Comparison of ENCODE assay signal across 8 cellular contexts in the genomic region with DNA sequence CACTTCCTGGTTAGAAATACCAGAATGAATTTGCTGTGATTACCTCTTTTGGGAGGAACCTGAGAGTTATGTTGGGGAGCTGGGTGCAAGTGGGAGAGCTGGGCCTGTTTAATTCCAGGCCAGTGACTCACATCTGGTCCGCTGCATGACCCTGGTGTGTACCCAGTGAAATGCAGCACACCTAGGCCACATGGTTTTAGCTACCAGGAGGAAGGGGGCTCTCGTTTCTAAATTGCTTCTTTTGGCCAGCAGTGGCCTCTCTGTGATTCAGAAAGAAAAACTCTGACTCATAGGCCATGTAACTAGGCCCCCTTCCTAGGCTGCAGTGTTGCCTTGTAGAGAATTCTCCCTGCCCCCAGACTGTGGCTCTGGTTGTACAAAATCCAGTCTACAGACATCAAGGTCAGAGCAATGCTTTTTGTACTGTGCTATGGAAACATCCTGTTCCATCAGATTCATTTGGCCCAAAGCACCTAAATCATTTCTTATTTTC. TPM values are rescaled to one million over a fixed set of nuclear protein-coding genes. Genes with fewer than 3 reads are reported as not detected.
DNase-seq lines count a peak whose midpoint lies in the region; ATAC-seq and TF ChIP-seq lines count a peak whose summit lies in the region.

No MANE protein-coding gene starts in this region.

- TF ChIP-seq CTCF in CD8-positive, alpha-beta T cell (IDR thresholded peaks at IDR 0.05), result no peak

- ATAC-seq in CD8-positive, alpha-beta T cell, result peak; percentile 75
- peak; percentile 45 for ATAC-seq in GM19035 (IDR thresholded peaks at IDR 0.05; ENCODE audit: unreplicated experiment)

- peak overlapping the region; percentile 91 for H3K27ac Mint-ChIP-seq in CD8-positive, alpha-beta T cell

- no peaks in the 10 kb centered on the region for H3K27me3 Mint-ChIP-seq in CD8-positive, alpha-beta T cell (ENCODE audit: low read depth)

- H3K27me3 ChIP-seq in CD8-positive, alpha-beta T cell (ENCODE audit: insufficient read depth, low read length), result no peaks in the 10 kb centered on the region

- CTCF ChIA-PET in CD8-positive, alpha-beta T cell (lab: Charles Lee), result interaction anchor here (0.8 to 4.1 kb wide), 9 partner anchors 11 to 77 kb away, joined by 3 to 34 read pairs (median 6); no protein-coding TSS in a partner anchor

- H3K9me3 ChIP-seq in CD8-positive, alpha-beta T cell (ENCODE audit: low read length), result no peaks in the 10 kb centered on the region

- H3K27ac ChIP-seq in CD8-positive, alpha-beta T cell (ENCODE audit: low read depth, low read length), result peak overlapping the region; percentile 17

- H3K4me1 Mint-ChIP-seq in CD8-positive, alpha-beta T cell (ENCODE audit: low read depth), result peaks cover 91% of the 10 kb centered on the region

- peak in 4 of 7 experiments; percentile 53 to 60 (median 56) for DNase-seq in CD8-positive, alpha-beta T cell
- DNase-seq in HT1080 (ENCODE audit: low read depth) (peak; percentile 99), fibroblast of gingiva (ENCODE audit: low read depth) (peak; percentile 71), non-pigmented ciliary epithelial cell (ENCODE audit: low read depth) (peak; percentile 67), NCI-H526 treated with DMSO at 0.1 percent for 48 hours (lab: John Stamatoyannopoulos, UW) (no peak), SKM-1 treated with dmso at 0.1 percent for 144 hours (lab: John Stamatoyannopoulos, UW; ENCODE audit: unreplicated experiment) (no peak)
- peak; percentile 86 for DNase-seq in activated CD8-positive, alpha-beta memory T cell treated with anti-CD3 and anti-CD28 coated beads for 24 hours

- peaks cover 91% of the 10 kb centered on the region for H3K4me1 ChIP-seq in CD8-positive, alpha-beta T cell (ENCODE audit: insufficient read depth, low read length)

- peak overlapping the region; percentile 72 for H3K4me3 Mint-ChIP-seq in CD8-positive, alpha-beta T cell

- H3K36me3 ChIP-seq in CD8-positive, alpha-beta T cell (ENCODE audit: insufficient read depth, low read length), result no peaks in the 10 kb centered on the region

- intact Hi-C loops in CD8-positive, alpha-beta T cell (cut with DNase I, micrococcal nuclease), result loop anchor here in 1 of 2 experiments (2.0 kb wide), 1 partner anchor 67 kb away; a partner anchor contains a TSS

- POLR2A ChIA-PET in CD8-positive, alpha-beta T cell (lab: Charles Lee), result interaction anchor here (0.8 kb wide), 2 partner anchors 30 to 62 kb away, joined by 3 read pairs; a partner anchor contains a TSS

- peaks cover 16% of the 10 kb centered on the region for H3K36me3 Mint-ChIP-seq in CD8-positive, alpha-beta T cell

- peak overlapping the region; percentile 0 for H3K4me3 ChIP-seq in CD8-positive, alpha-beta T cell (ENCODE audit: low read depth, low read length)

- no peaks in the 10 kb centered on the region for H3K9me3 Mint-ChIP-seq in CD8-positive, alpha-beta T cell

RNA-seq across cellular contexts. Expression of a gene that starts 6.7 kb away (rescaled TPM):
- total RNA-seq in CD8-positive, alpha-beta T cell, result 1 to 10 TPM; 4.4 to 6.3 TPM
- total RNA-seq in HT1080 (2014; rRNA removed; shearing (Covaris generic)), result 13.5 and 19.9 TPM in 2 replicates
- polyA plus RNA-seq in HT1080 (2015; cell fraction: cytosol; rRNA removed), result 9.4 and 13.3 TPM in 2 replicates
- 11.9 and 13.6 TPM in 2 replicates for polyA plus RNA-seq in HT1080 (2015; cell fraction: nucleus; rRNA removed)

RNA-seq across cellular contexts. Expression of a gene that starts 28.0 kb away (rescaled TPM):
- total RNA-seq in CD8-positive, alpha-beta T cell, result 10 to 100 TPM; 30.2 to 30.5 TPM
- 0.43 and 1.6 TPM in 2 replicates for total RNA-seq in HT1080 (2014; rRNA removed; shearing (Covaris generic))
- not detected in 2 replicates for polyA plus RNA-seq in HT1080 (2015; cell fraction: cytosol; rRNA removed)
- 5.0 and 6.1 TPM in 2 replicates for polyA plus RNA-seq in HT1080 (2015; cell fraction: nucleus; rRNA removed)

RNA-seq across cellular contexts. Expression of a gene that starts 40.2 kb away (rescaled TPM):
- total RNA-seq in CD8-positive, alpha-beta T cell, result 100 to 1,000 TPM; 244 to 254 TPM
- 14.3 and 19.7 TPM in 2 replicates for total RNA-seq in HT1080 (2014; rRNA removed; shearing (Covaris generic))
- polyA plus RNA-seq in HT1080 (2015; cell fraction: cytosol; rRNA removed), result 31.7 and 32.8 TPM in 2 replicates
- 110 and 119 TPM in 2 replicates for polyA plus RNA-seq in HT1080 (2015; cell fraction: nucleus; rRNA removed)

RNA-seq across cellular contexts. Expression of a gene that starts 40.4 kb away (rescaled TPM):
- under 1 TPM; 0.30 to 0.53 TPM for total RNA-seq in CD8-positive, alpha-beta T cell
- total RNA-seq in HT1080 (2014; rRNA removed; shearing (Covaris generic)), result 0.37 TPM in 1 of 2 replicates, not detected in the other
- polyA plus RNA-seq in HT1080 (2015; cell fraction: cytosol; rRNA removed), result 0.32 and 0.44 TPM in 2 replicates
- 1.6 and 2.1 TPM in 2 replicates for polyA plus RNA-seq in HT1080 (2015; cell fraction: nucleus; rRNA removed)

RNA-seq across cellular contexts. Expression of a gene that starts 56.5 kb away (rescaled TPM):
- total RNA-seq in CD8-positive, alpha-beta T cell, result 1 to 10 TPM; 7.9 to 8.0 TPM
- total RNA-seq in HT1080 (2014; rRNA removed; shearing (Covaris generic)), result 0.73 and 1.5 TPM in 2 replicates
- polyA plus RNA-seq in HT1080 (2015; cell fraction: cytosol; rRNA removed), result 6.3 and 7.5 TPM in 2 replicates
- 30.4 and 32.3 TPM in 2 replicates for polyA plus RNA-seq in HT1080 (2015; cell fraction: nucleus; rRNA removed)

Comparison
In these comparisons a context has a peak if more than half of its experiments do, and no peak if none do; other contexts are left out.
1. DNase-seq: peak in CD8-positive, alpha-beta T cell (4 of 7), HT1080 (single experiment), activated CD8-positive, alpha-beta memory T cell treated with anti-CD3 and anti-CD28 coated beads for 24 hours (single experiment), fibroblast of gingiva (single experiment) and non-pigmented ciliary epithelial cell (single experiment); none in NCI-H526 treated with DMSO at 0.1 percent for 48 hours (single experiment) and SKM-1 treated with dmso at 0.1 percent for 144 hours (single experiment).
2. RNA of a gene that starts 28.0 kb away (total RNA-seq): 30.2 to 30.5 TPM in CD8-positive, alpha-beta T cell; 0.43 to 1.6 TPM in HT1080; every median in the first group is over 10 times any median in the second.
3. RNA of a gene that starts 40.2 kb away (total RNA-seq): 244 to 254 TPM in CD8-positive, alpha-beta T cell; 14.3 to 19.7 TPM in HT1080; every median in the first group is over 10 times any median in the second.